29 cellular contexts compared by ENCODE assay signal in the genomic region with DNA sequence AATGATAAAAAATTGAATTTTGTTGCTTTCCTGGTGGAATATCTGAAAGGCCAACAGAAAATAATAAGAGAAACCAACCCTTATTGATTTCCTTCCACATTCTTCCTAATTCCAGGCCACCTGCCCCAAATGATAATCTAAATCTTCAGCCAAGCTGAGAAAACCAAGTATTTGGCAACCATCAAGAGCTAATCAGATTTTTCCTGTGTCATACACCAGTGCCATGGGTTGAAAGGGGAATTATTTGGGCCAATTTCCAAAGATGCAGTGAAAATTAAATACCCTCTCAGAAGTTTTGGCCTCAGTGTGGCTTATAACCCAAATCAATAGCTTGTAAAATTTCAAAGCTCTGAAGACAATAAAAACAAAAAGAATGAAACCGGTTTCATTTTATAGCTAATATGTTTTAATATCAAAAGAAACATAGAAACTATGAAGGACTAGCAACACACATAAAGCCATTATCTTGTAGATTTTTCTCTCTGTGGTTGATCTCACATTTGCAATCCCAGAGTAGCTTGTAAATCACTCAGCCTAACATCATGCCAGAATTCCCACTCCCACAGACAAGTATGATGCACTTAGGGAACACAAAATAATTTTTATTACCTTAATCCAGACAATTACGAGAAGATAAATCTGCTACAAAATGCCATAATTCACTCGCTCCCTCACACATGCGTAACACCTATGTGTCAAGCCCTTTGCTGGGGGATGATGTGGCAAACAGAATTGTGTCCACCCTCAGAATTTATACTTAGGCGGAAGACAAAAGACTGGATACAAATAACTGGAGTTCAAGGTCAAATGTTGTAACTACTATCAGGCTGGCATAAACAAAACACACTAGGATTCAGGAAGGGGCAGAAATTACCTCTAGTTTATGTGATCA.
DNase-seq lines count a peak whose midpoint lies in the region; ATAC-seq, FAIRE-seq and TF ChIP-seq lines count a peak whose summit lies in the region.
"Had no signal": no experiment of that assay in that cellular context is flagged by ENCODE, and none has a peak within 500 bp of the region (broad histone marks: within the 10 kb centered on the region; RNA-seq: fewer than 3 reads in every experiment).

No MANE protein-coding gene starts in this region.

- no peak for TF ChIP-seq CTCF in GM23338 (conservative IDR thresholded peaks at IDR 0.05; ENCODE audit: low read depth in 2 of 2)
- TF ChIP-seq CTCF in endothelial cell of umbilical vein (IDR thresholded peaks at IDR 0.05; ENCODE audit: extremely low read depth in 1 of 2, insufficient read depth in 1 of 2, low read depth in 1 of 2, low read length in 2 of 2), result no peak
- TF ChIP-seq CTCF in lower lobe of right lung (IDR thresholded peaks at IDR 0.05), result no peak

- no peaks in the 10 kb centered on the region for H3F3A ChIP-seq in GM23338 (replicated peaks; ENCODE audit: low read depth)

- no peaks in the 10 kb centered on the region for H3K9me2 ChIP-seq in GM23338 (ENCODE audit: insufficient read depth)

- peaks cover 54% of the 10 kb centered on the region for H3K4me1 Mint-ChIP-seq in GM23338
- H3K4me1 Mint-ChIP-seq in activated naive CD4-positive, alpha-beta T cell treated with anti-CD3 and anti-CD28 coated beads, Interleukin-2, amount 10 ng/mL, durations not matched to agents 7 days and 5 days, result no peaks in the 10 kb centered on the region
- H3K4me1 Mint-ChIP-seq: CD14-positive monocyte; IgD-negative memory B cell; natural killer cell; stimulated activated memory B cell treated with anti-CD40 and anti-IgM and Interleukin-4, amounts not matched to agents 10 μg/mL and 1 μg/mL and 100 μg/mL, for 72 hours had no signal

- intact Hi-C loops in endothelial cell of umbilical vein (cut with micrococcal nuclease) (no loop called here), lower lobe of right lung (cut with DNase I) (no loop called here)

- no peaks in the 10 kb centered on the region for H3K9me3 Mint-ChIP-seq in GM23338
- no peaks in the 10 kb centered on the region for H3K9me3 Mint-ChIP-seq in activated naive CD4-positive, alpha-beta T cell treated with anti-CD3 and anti-CD28 coated beads, Interleukin-2, amount 10 ng/mL, durations not matched to agents 7 days and 5 days
- H3K9me3 Mint-ChIP-seq: activated T-cell treated with anti-CD3 and anti-CD28 coated beads, Interleukin-2, amount 50 U/mL, for 72 hours; IgD-negative memory B cell; natural killer cell; stimulated activated memory B cell treated with anti-CD40 and anti-IgM and Interleukin-4, amounts not matched to agents 10 μg/mL and 1 μg/mL and 100 μg/mL, for 72 hours; type B pancreatic cell had no signal

- H2AFZ ChIP-seq in GM23338 (no peak overlapping the region), endothelial cell of umbilical vein (ENCODE audit: low read depth, low read length) (no peak overlapping the region)
- H2AFZ ChIP-seq: PC-9 had no signal

- DNase-seq in GM23338 (ENCODE audit: low spot score) (no peak), NCI-H226 (peak; percentile 6), endothelial cell of umbilical vein (ENCODE audit: low read depth, low spot score) (peak; percentile 35), lower lobe of right lung (no peak), HuH-7 (ENCODE audit: low spot score) (no peak), NCI-H1105 (lab: John Stamatoyannopoulos, UW) (no peak), frontal cortex (ENCODE audit: low spot score in 2 of 2) (no peak)
- no peak for DNase-seq in activated naive CD4-positive, alpha-beta T cell treated with anti-CD3 and anti-CD28 coated beads, Interleukin-2, amount 10 ng/mL, durations not matched to agents 7 days and 5 days
- DNase-seq: 8988T; activated CD4-positive, alpha-beta T cell treated with anti-CD3 and anti-CD28 coated beads, Interleukin-2, amount 50 U/mL, for 48 hours; activated CD4-positive, CD25-positive, alpha-beta regulatory T cell treated with anti-CD3 and anti-CD28 coated beads, Interleukin-2, amount 50 U/mL, for 72 hours; activated T-cell treated with anti-CD3 and anti-CD28 coated beads, Interleukin-2, amount 50 U/mL, for 72 hours; caudate nucleus; cortex of kidney; foreskin keratinocyte; H7; heart left ventricle; kidney; natural killer cell; NCI-H524 treated with DMSO at 0.1 percent for 48 hours; PC-9; substantia nigra had no signal

- no peaks in the 10 kb centered on the region for H4K20me1 ChIP-seq in GM23338 (replicated peaks; ENCODE audit: insufficient read depth)
- H4K20me1 ChIP-seq in endothelial cell of umbilical vein (replicated peaks; ENCODE audit: control insufficient read depth, extremely low read depth, insufficient read depth, low read length), result peaks cover 5% of the 10 kb centered on the region

- H3K36me3 Mint-ChIP-seq in GM23338 (ENCODE audit: low read depth), result no peaks in the 10 kb centered on the region
- H3K36me3 Mint-ChIP-seq in activated naive CD4-positive, alpha-beta T cell treated with anti-CD3 and anti-CD28 coated beads, Interleukin-2, amount 10 ng/mL, durations not matched to agents 7 days and 5 days, result no peaks in the 10 kb centered on the region
- H3K36me3 Mint-ChIP-seq: CD14-positive monocyte; IgD-negative memory B cell; natural killer cell; stimulated activated memory B cell treated with anti-CD40 and anti-IgM and Interleukin-4, amounts not matched to agents 10 μg/mL and 1 μg/mL and 100 μg/mL, for 72 hours; type B pancreatic cell had no signal

- POLR2A ChIA-PET in endothelial cell of umbilical vein (lab: Charles Lee), result no interaction called here

- H3K79me2 ChIP-seq in GM23338 (replicated peaks; ENCODE audit: insufficient read depth) (peaks cover 76% of the 10 kb centered on the region), endothelial cell of umbilical vein (ENCODE audit: control insufficient read depth, insufficient read depth, low read length) (peaks cover 99% of the 10 kb centered on the region)

- H3K36me3 ChIP-seq in GM23338 (ENCODE audit: insufficient read depth) (no peaks in the 10 kb centered on the region), endothelial cell of umbilical vein (ENCODE audit: control insufficient read depth in 2 of 2, extremely low read depth in 1 of 2, insufficient read depth in 2 of 2, low read length in 2 of 2) (no peaks in the 10 kb centered on the region), lower lobe of right lung (no peaks in the 10 kb centered on the region)
- H3K36me3 ChIP-seq: heart left ventricle had no signal

- TF ChIP-seq POLR2A in endothelial cell of umbilical vein (IDR thresholded peaks at IDR 0.05; ENCODE audit: low read depth, low read length), result no peak

- no peak overlapping the region for H3K4me3 Mint-ChIP-seq in GM23338
- no peak overlapping the region for H3K4me3 Mint-ChIP-seq in activated naive CD4-positive, alpha-beta T cell treated with anti-CD3 and anti-CD28 coated beads, Interleukin-2, amount 10 ng/mL, durations not matched to agents 7 days and 5 days
- H3K4me3 Mint-ChIP-seq: activated T-cell treated with anti-CD3 and anti-CD28 coated beads, Interleukin-2, amount 50 U/mL, for 72 hours; CD14-positive monocyte; IgD-negative memory B cell; natural killer cell; stimulated activated memory B cell treated with anti-CD40 and anti-IgM and Interleukin-4, amounts not matched to agents 10 μg/mL and 1 μg/mL and 100 μg/mL, for 72 hours; type B pancreatic cell had no signal

- ATAC-seq in GM23338 (no peak), lower lobe of right lung (no peak)
- ATAC-seq: activated T-cell treated with anti-CD3 and anti-CD28 coated beads, Interleukin-2, amount 50 U/mL, for 72 hours; heart left ventricle; natural killer cell; Right ventricle myocardium inferior; stimulated activated memory B cell treated with anti-CD40 and anti-IgM and Interleukin-4, amounts not matched to agents 10 μg/mL and 1 μg/mL and 100 μg/mL, for 72 hours had no signal

- BruUV-seq in endothelial cell of umbilical vein (replicated peaks; lab: Mats Ljungman, UMichigan), result no TSS peak

- H3K9me3 ChIP-seq in endothelial cell of umbilical vein (replicated peaks; ENCODE audit: control insufficient read depth, insufficient read depth, low read length) (no peaks in the 10 kb centered on the region), lower lobe of right lung (no peaks in the 10 kb centered on the region)
- H3K9me3 ChIP-seq: heart left ventricle had no signal

- H3K27me3 ChIP-seq in GM23338 (ENCODE audit: insufficient read depth), result no peaks in the 10 kb centered on the region
- no peaks in the 10 kb centered on the region for H3K27me3 ChIP-seq in endothelial cell of umbilical vein (ENCODE audit: control insufficient read depth in 2 of 2, insufficient read depth in 2 of 2, low read length in 2 of 2)
- H3K27me3 ChIP-seq in lower lobe of right lung (ENCODE audit: low read depth), result no peaks in the 10 kb centered on the region
- H3K27me3 ChIP-seq: foreskin keratinocyte, heart left ventricle had no signal

- H3K27ac ChIP-seq in GM23338 (ENCODE audit: low read depth) (peak overlapping the region; percentile 10; the same call in 1 of the 2 replicates), endothelial cell of umbilical vein (ENCODE audit: insufficient read depth, low read depth, low read length) (no peak overlapping the region), lower lobe of right lung (peak overlapping the region; percentile 19)
- H3K27ac ChIP-seq: foreskin keratinocyte, PC-9 had no signal

- CTCF ChIA-PET in endothelial cell of umbilical vein (lab: Charles Lee), result interaction anchor here (1.2 to 2.9 kb wide), 4 partner anchors 10 to 56 kb away, joined by 3 to 12 read pairs (median 4); no protein-coding TSS in a partner anchor
- CTCF ChIA-PET in activated naive CD4-positive, alpha-beta T cell treated with anti-CD3 and anti-CD28 coated beads, Interleukin-2, amount 10 ng/mL, durations not matched to agents 7 days and 5 days (lab: Charles Lee), result no interaction called here

- H3K4me2 ChIP-seq in GM23338 (peak overlapping the region; percentile 44), endothelial cell of umbilical vein (ENCODE audit: insufficient read depth, low read length) (no peak overlapping the region)
- H3K4me2 ChIP-seq: PC-9 had no signal

- H3K4me1 ChIP-seq in GM23338 (ENCODE audit: insufficient read depth) (peaks cover 60% of the 10 kb centered on the region), endothelial cell of umbilical vein (ENCODE audit: control insufficient read depth, extremely low read depth, insufficient read depth, low read length) (peaks cover 31% of the 10 kb centered on the region), lower lobe of right lung (peaks cover 47% of the 10 kb centered on the region)
- H3K4me1 ChIP-seq: foreskin keratinocyte had no signal

- peak overlapping the region; percentile 82 for H3K27ac Mint-ChIP-seq in GM23338
- H3K27ac Mint-ChIP-seq in activated naive CD4-positive, alpha-beta T cell treated with anti-CD3 and anti-CD28 coated beads, Interleukin-2, amount 10 ng/mL, durations not matched to agents 7 days and 5 days, result no peak overlapping the region
- H3K27ac Mint-ChIP-seq: activated T-cell treated with anti-CD3 and anti-CD28 coated beads, Interleukin-2, amount 50 U/mL, for 72 hours; CD14-positive monocyte; IgD-negative memory B cell; natural killer cell; stimulated activated memory B cell treated with anti-CD40 and anti-IgM and Interleukin-4, amounts not matched to agents 10 μg/mL and 1 μg/mL and 100 μg/mL, for 72 hours; type B pancreatic cell had no signal

- no peaks in the 10 kb centered on the region for H3K9me1 ChIP-seq in endothelial cell of umbilical vein (replicated peaks; ENCODE audit: control insufficient read depth, extremely low read depth, insufficient read depth, low read length)

- FAIRE-seq in endothelial cell of umbilical vein (lab: Jason Lieb, UNC), result no peak
- no peak for FAIRE-seq in frontal cortex (lab: Jason Lieb, UNC)
- FAIRE-seq: GM19239, kidney had no signal

- H3K9ac ChIP-seq in endothelial cell of umbilical vein (replicated peaks; ENCODE audit: extremely low read depth, insufficient read depth, low read length), result no peak overlapping the region

- dilution Hi-C loops in endothelial cell of umbilical vein (cut with MboI; ENCODE audit: extremely low pct_ligation_motif_present, low sequenced_read_pairs), result no loop called here

- H3K4me3 ChIP-seq in GM23338, result no peak overlapping the region
- H3K4me3 ChIP-seq in endothelial cell of umbilical vein (replicated peaks in 1 of 3; ENCODE audit: insufficient read depth in 1 of 3, low read depth in 1 of 3, low read length in 3 of 3), result no peak overlapping the region
- H3K4me3 ChIP-seq in lower lobe of right lung, result no peak overlapping the region
- H3K4me3 ChIP-seq: heart left ventricle, lung, PC-9 had no signal

- H3K27me3 Mint-ChIP-seq in GM23338 (ENCODE audit: insufficient read depth, low read depth, poor library complexity), result no peaks in the 10 kb centered on the region
- no peaks in the 10 kb centered on the region for H3K27me3 Mint-ChIP-seq in activated naive CD4-positive, alpha-beta T cell treated with anti-CD3 and anti-CD28 coated beads, Interleukin-2, amount 10 ng/mL, durations not matched to agents 7 days and 5 days
- H3K27me3 Mint-ChIP-seq: IgD-negative memory B cell; stimulated activated memory B cell treated with anti-CD40 and anti-IgM and Interleukin-4, amounts not matched to agents 10 μg/mL and 1 μg/mL and 100 μg/mL, for 72 hours; type B pancreatic cell had no signal

Comparison
In these comparisons a context has a peak if more than half of its experiments do, and no peak if none do; other contexts are left out.
1. DNase-seq: peak in NCI-H226 (single experiment) and endothelial cell of umbilical vein (single experiment); none in GM23338 (single experiment), lower lobe of right lung (single experiment), HuH-7 (single experiment), NCI-H1105 (single experiment), activated naive CD4-positive, alpha-beta T cell treated with anti-CD3 and anti-CD28 coated beads, Interleukin-2, amount 10 ng/mL, durations not matched to agents 7 days and 5 days (single experiment) and frontal cortex (0 of 2).